11 cellular contexts compared by ENCODE assay signal in genomic region chr5:102910240-102911226, GRCh38.
DNase-seq lines count a peak whose midpoint lies in the region; ATAC-seq and TF ChIP-seq lines count a peak whose summit lies in the region.
"Had no signal": no experiment of that assay in that cellular context is flagged by ENCODE, and none has a peak within 500 bp of the region (broad histone marks: within the 10 kb centered on the region; RNA-seq: fewer than 3 reads in every experiment).

No MANE protein-coding gene starts in this region.

- H3K18ac ChIP-seq in mesenchymal stem cell (ENCODE audit: low read depth in 1 of 2, low read length in 2 of 2) = no peak overlapping the region

- DNase-seq in AG09309 (ENCODE audit: low read depth) (peak; percentile 32), mesenchymal stem cell (peak; percentile 26), KBM-7 (no peak), NCI-H2081 treated with DMSO at 0.1 percent for 48 hours (lab: John Stamatoyannopoulos, UW) (no peak), KG1 (lab: John Stamatoyannopoulos, UW) (no peak)
- DNase-seq in activated CD8-positive, alpha-beta memory T cell treated with anti-CD3 and anti-CD28 coated beads, Interleukin-2, amount 10 ng/mL, durations not matched to agents 7 days and 5 days = no peak
- DNase-seq: CD4-positive, alpha-beta memory T cell; NCI-H1417; spleen had no signal

- H2AFZ ChIP-seq in mesenchymal stem cell (ENCODE audit: low read depth, low read length) = no peak overlapping the region

- ATAC-seq in activated CD8-positive, alpha-beta memory T cell treated with anti-CD3 and anti-CD28 coated beads, Interleukin-2, amount 10 ng/mL, durations not matched to agents 7 days and 5 days = no peak

- H3K4me3 Mint-ChIP-seq in brain = peak overlapping the region in 2 of 5 experiments; percentile 20 to 64
- no peak overlapping the region for H3K4me3 Mint-ChIP-seq in activated CD8-positive, alpha-beta memory T cell treated with anti-CD3 and anti-CD28 coated beads, Interleukin-2, amount 10 ng/mL, durations not matched to agents 7 days and 5 days
- H3K4me3 Mint-ChIP-seq: CD4-positive, alpha-beta memory T cell had no signal

- peaks cover 0 to 12% (median 8%) of the 10 kb centered on the region in 5 experiments for H3K9me3 Mint-ChIP-seq in brain
- no peaks in the 10 kb centered on the region for H3K9me3 Mint-ChIP-seq in activated CD8-positive, alpha-beta memory T cell treated with anti-CD3 and anti-CD28 coated beads, Interleukin-2, amount 10 ng/mL, durations not matched to agents 7 days and 5 days (ENCODE audit: low read depth)

- peaks cover 2% of the 10 kb centered on the region for H3K4me1 ChIP-seq in mesenchymal stem cell (ENCODE audit: control insufficient read depth, insufficient read depth, low read depth, low read length)

- H2AK5ac ChIP-seq in mesenchymal stem cell (ENCODE audit: low read length, severe bottlenecking) = no peak overlapping the region

- H2BK120ac ChIP-seq in mesenchymal stem cell (ENCODE audit: low read depth, low read length) = no peak overlapping the region

- H3K27me3 Mint-ChIP-seq in brain = no peaks in the 10 kb centered on the region
- no peaks in the 10 kb centered on the region for H3K27me3 Mint-ChIP-seq in activated CD8-positive, alpha-beta memory T cell treated with anti-CD3 and anti-CD28 coated beads, Interleukin-2, amount 10 ng/mL, durations not matched to agents 7 days and 5 days
- H3K27me3 Mint-ChIP-seq: CD4-positive, alpha-beta memory T cell had no signal

- H3K36me3 ChIP-seq in mesenchymal stem cell (ENCODE audit: control insufficient read depth in 1 of 2, insufficient read depth in 2 of 2, low read depth in 1 of 2, low read length in 2 of 2) = peaks cover 0 to 28% of the 10 kb centered on the region in 2 experiments

- no peak overlapping the region for H2BK15ac ChIP-seq in mesenchymal stem cell (ENCODE audit: low read depth, poor library complexity, severe bottlenecking)

- H3K4me2 ChIP-seq in mesenchymal stem cell (ENCODE audit: low read length, poor library complexity, severe bottlenecking) = no peak overlapping the region

- H3K27me3 ChIP-seq in mesenchymal stem cell (ENCODE audit: control insufficient read depth in 1 of 2, insufficient read depth in 1 of 2, low read length in 2 of 2) = no peaks in the 10 kb centered on the region
- H3K27me3 ChIP-seq: spleen had no signal

- H2BK12ac ChIP-seq in mesenchymal stem cell (ENCODE audit: low read length in 2 of 2) = no peak overlapping the region

- TF ChIP-seq CTCF in AG09309 (IDR thresholded peaks at IDR 0.05; ENCODE audit: control insufficient read depth, insufficient read depth, low read depth, low read length, missing control alignments) = no peak
- no peak for TF ChIP-seq CTCF in brain (conservative IDR thresholded peaks at IDR 0.05)

- TF ChIP-seq EP300 in Ishikawa (IDR thresholded peaks at IDR 0.05; ENCODE audit: borderline replicate concordance) = peak; percentile 28; the same call in 1 of the 2 replicates

- H4K8ac ChIP-seq in mesenchymal stem cell (ENCODE audit: low read length) = no peak overlapping the region

- H3K4me3 ChIP-seq in AG09309 (ENCODE audit: control insufficient read depth, low read depth, low read length) (no peak overlapping the region), mesenchymal stem cell (ENCODE audit: insufficient read depth in 1 of 2, low read depth in 1 of 2, low read length in 2 of 2) (no peak overlapping the region)
- H3K4me3 ChIP-seq: spleen had no signal

- TF ChIP-seq RAD21 in Ishikawa (IDR thresholded peaks at IDR 0.05; ENCODE audit: low read depth) = no peak

- no peak overlapping the region for H2BK5ac ChIP-seq in mesenchymal stem cell (ENCODE audit: low read depth, low read length, poor library complexity, severe bottlenecking)

- H3K79me1 ChIP-seq in mesenchymal stem cell (replicated peaks; ENCODE audit: low read length, poor library complexity, severe bottlenecking) = peaks cover 5% of the 10 kb centered on the region

- H4K91ac ChIP-seq in mesenchymal stem cell (ENCODE audit: low read length) = no peak overlapping the region

- no peaks in the 10 kb centered on the region for H3K9me3 ChIP-seq in mesenchymal stem cell (ENCODE audit: control insufficient read depth, low read length)

- 55% methylated on average over 3 of the region's 6 CpGs for WGBS in mesenchymal stem cell

- in situ Hi-C loops in KBM-7 (cut with MboI; ENCODE audit: low pct_unique_long_range_greater_than_20kb, low sequenced_read_pairs) = no loop called here

- H3K14ac ChIP-seq in mesenchymal stem cell (ENCODE audit: low read length in 2 of 2) = no peak overlapping the region

- peak overlapping the region; percentile 7 for H3K27ac ChIP-seq in mesenchymal stem cell (ENCODE audit: low read length, poor library complexity, severe bottlenecking)
- H3K27ac ChIP-seq: spleen had no signal

- H3K4me1 Mint-ChIP-seq in brain = peaks cover 48% of the 10 kb centered on the region
- H3K4me1 Mint-ChIP-seq in activated CD8-positive, alpha-beta memory T cell treated with anti-CD3 and anti-CD28 coated beads, Interleukin-2, amount 10 ng/mL, durations not matched to agents 7 days and 5 days = no peaks in the 10 kb centered on the region
- H3K4me1 Mint-ChIP-seq: CD4-positive, alpha-beta memory T cell had no signal

- no peak overlapping the region for H3K4ac ChIP-seq in mesenchymal stem cell (ENCODE audit: low read depth in 1 of 2, low read length in 2 of 2)

- CTCF ChIA-PET in activated CD8-positive, alpha-beta memory T cell treated with anti-CD3 and anti-CD28 coated beads, Interleukin-2, amount 10 ng/mL, durations not matched to agents 7 days and 5 days (lab: Charles Lee) = interaction anchor here (1.0 kb wide), 1 partner anchor 11 kb away, joined by 3 read pairs; no protein-coding TSS in a partner anchor

- H3K23ac ChIP-seq in mesenchymal stem cell (ENCODE audit: low read length in 2 of 2) = no peak overlapping the region

- H3K9ac ChIP-seq in mesenchymal stem cell (ENCODE audit: low read length) = no peak overlapping the region

- H3K27ac Mint-ChIP-seq in brain = peak overlapping the region in 4 of 5 experiments; percentile 5 to 83 (median 45)
- no peak overlapping the region for H3K27ac Mint-ChIP-seq in activated CD8-positive, alpha-beta memory T cell treated with anti-CD3 and anti-CD28 coated beads, Interleukin-2, amount 10 ng/mL, durations not matched to agents 7 days and 5 days
- H3K27ac Mint-ChIP-seq: CD4-positive, alpha-beta memory T cell had no signal

- H3K36me3 Mint-ChIP-seq in brain = peaks cover 31% of the 10 kb centered on the region
- H3K36me3 Mint-ChIP-seq in activated CD8-positive, alpha-beta memory T cell treated with anti-CD3 and anti-CD28 coated beads, Interleukin-2, amount 10 ng/mL, durations not matched to agents 7 days and 5 days = peaks cover 3% of the 10 kb centered on the region

TF ChIP-seq in Ishikawa, 13 proteins besides CTCF, POLR2A, EP300 and RAD21:
- no peak for TF ChIP-seq TAF1 (IDR thresholded peaks at IDR 0.05; ENCODE audit: low read depth)
- no peak for TF ChIP-seq EGR1 (IDR thresholded peaks at IDR 0.05)
- TF ChIP-seq CREB1 (IDR thresholded peaks at IDR 0.05; ENCODE audit: low read depth) = no peak
- no peak for TF ChIP-seq CEBPB (IDR thresholded peaks at IDR 0.05)
- peak; percentile 55; the same call in 1 of the 2 replicates for TF ChIP-seq NFIC (IDR thresholded peaks at IDR 0.05)
- peak; percentile 75 for TF ChIP-seq TEAD4 (IDR thresholded peaks at IDR 0.05)

Comparison
In these comparisons a context has a peak if more than half of its experiments do, and no peak if none do; other contexts are left out.
1. DNase-seq: peak in AG09309 (single experiment) and mesenchymal stem cell (single experiment); none in KBM-7 (single experiment), activated CD8-positive, alpha-beta memory T cell treated with anti-CD3 and anti-CD28 coated beads, Interleukin-2, amount 10 ng/mL, durations not matched to agents 7 days and 5 days (single experiment), NCI-H2081 treated with DMSO at 0.1 percent for 48 hours (single experiment) and KG1 (single experiment).